8 cellular contexts compared by ENCODE assay signal in genomic region chr1:176205322-176205914, GRCh38. TPM values are rescaled to one million over a fixed set of nuclear protein-coding genes. Genes with fewer than 3 reads are reported as not detected.
DNase-seq lines count a peak whose midpoint lies in the region; ATAC-seq and TF ChIP-seq lines count a peak whose summit lies in the region.

No MANE protein-coding gene starts in this region.

- H3K79me2 ChIP-seq in fibroblast of lung (ENCODE audit: control insufficient read depth, insufficient read depth, low read length) = peaks cover 63% of the 10 kb centered on the region

- H3K4me3 ChIP-seq in RWPE2 (ENCODE audit: severe bottlenecking) (peak overlapping the region; percentile 70), fibroblast of lung (replicated peaks in 1 of 4; ENCODE audit: control extremely low read depth in 1 of 4, insufficient read depth in 1 of 4, low read depth in 3 of 4, low read length in 4 of 4) (peak overlapping the region; percentile 71 to 93 (median 78)), retinal pigment epithelial cell (ENCODE audit: low read length) (peak overlapping the region; percentile 75)

- TF ChIP-seq CTCF in RWPE2 (IDR thresholded peaks at IDR 0.05; ENCODE audit: poor library complexity, severe bottlenecking) (no peak), fibroblast of lung (conservative IDR thresholded peaks at IDR 0.05 in 1 of 2, IDR thresholded peaks at IDR 0.05 in 1 of 2; ENCODE audit: low read depth in 1 of 2, low read length in 2 of 2) (no peak), retinal pigment epithelial cell (conservative IDR thresholded peaks at IDR 0.05; ENCODE audit: low read depth, low read length) (no peak)

- no peak overlapping the region for H2AFZ ChIP-seq in fibroblast of lung (ENCODE audit: low read length)

- H4K20me1 ChIP-seq in fibroblast of lung (ENCODE audit: control insufficient read depth, extremely low read depth, insufficient read depth, low read length) = no peaks in the 10 kb centered on the region

- H3K4me2 ChIP-seq in fibroblast of lung (ENCODE audit: extremely low read depth, insufficient read depth, low read length) = peak overlapping the region; percentile 97

- no peaks in the 10 kb centered on the region for H3K36me3 ChIP-seq in RWPE2 (ENCODE audit: low read depth)
- no peaks in the 10 kb centered on the region for H3K36me3 ChIP-seq in fibroblast of lung (ENCODE audit: control insufficient read depth, insufficient read depth, low read length)

- H3K27ac ChIP-seq in RWPE2 (ENCODE audit: poor library complexity, severe bottlenecking) = peak overlapping the region; percentile 80
- peak overlapping the region; percentile 91 for H3K27ac ChIP-seq in fibroblast of lung (ENCODE audit: insufficient read depth, low read length)

- DNase-seq in SIG-M5 treated with dmso at 0.1 percent for 504 hours (lab: John Stamatoyannopoulos, UW; ENCODE audit: unreplicated experiment) (peak; percentile 77), SIG-M5 (lab: John Stamatoyannopoulos, UW) (no peak), RWPE2 (ENCODE audit: low spot score) (no peak), fibroblast of lung (ENCODE audit: low read depth in 2 of 2) (peak; percentile 11 to 23), retinal pigment epithelial cell (ENCODE audit: low read depth) (no peak), DMS153 (lab: John Stamatoyannopoulos, UW) (no peak), NCI-H146 treated with DMSO at 0.1 percent for 48 hours (lab: John Stamatoyannopoulos, UW; ENCODE audit: unreplicated experiment) (no peak), NCI-H446 treated with DMSO at 0.1 percent for 48 hours (lab: John Stamatoyannopoulos, UW) (no peak)

- no peak for ATAC-seq in RWPE2 (ENCODE audit: low read depth)

- no peaks in the 10 kb centered on the region for H3K9me3 ChIP-seq in RWPE2 (ENCODE audit: severe bottlenecking)
- H3K9me3 ChIP-seq in fibroblast of lung (ENCODE audit: control insufficient read depth, insufficient read depth, low read depth, low read length) = no peaks in the 10 kb centered on the region

- H3K27me3 ChIP-seq in RWPE2 (ENCODE audit: insufficient read depth, poor library complexity, severe bottlenecking) = no peaks in the 10 kb centered on the region
- H3K27me3 ChIP-seq in fibroblast of lung (ENCODE audit: control insufficient read depth, insufficient read depth, low read length) = no peaks in the 10 kb centered on the region

- peak overlapping the region; percentile 5 for H3K9ac ChIP-seq in fibroblast of lung (ENCODE audit: insufficient read depth, low read length)

- peaks cover 16% of the 10 kb centered on the region for H3K4me1 ChIP-seq in RWPE2 (ENCODE audit: insufficient read depth, poor library complexity, severe bottlenecking)
- no peaks in the 10 kb centered on the region for H3K4me1 ChIP-seq in fibroblast of lung (ENCODE audit: control insufficient read depth, extremely low read depth, insufficient read depth, low read length)

RNA-seq across cellular contexts. Expression of gene COP1, which starts 1.7 kb away (rescaled TPM):
- total RNA-seq in fibroblast of lung = 43.1 and 48.1 TPM in 2 replicates
- polyA plus RNA-seq in fibroblast of lung = 36.6 and 42.0 TPM in 2 replicates
- 24.0 and 24.1 TPM in 2 replicates for polyA plus RNA-seq in fibroblast of lung (2012)
- 6.8 and 19.9 TPM in 2 replicates for polyA minus RNA-seq in fibroblast of lung (ENCODE audit: low replicate concordance)

Comparison
In these comparisons a context has a peak if more than half of its experiments do, and no peak if none do; other contexts are left out.
1. DNase-seq: peak in SIG-M5 treated with dmso at 0.1 percent for 504 hours (single experiment) and fibroblast of lung (2 of 2); none in SIG-M5 (single experiment), RWPE2 (single experiment), retinal pigment epithelial cell (single experiment), DMS153 (single experiment), NCI-H146 treated with DMSO at 0.1 percent for 48 hours (single experiment) and NCI-H446 treated with DMSO at 0.1 percent for 48 hours (single experiment).
2. Peak in every context shown above with its lines, with median percentiles within 50 percentile points of each other: H3K4me3 ChIP-seq.